24 cellular contexts compared by ENCODE assay signal in genomic region chr6:13391537-13391936, GRCh38.
A peak's percentile ranks its signal among the peaks of the same experiment; 100 is the strongest.
DNase-seq lines count a peak whose midpoint lies in the region; ATAC-seq and TF ChIP-seq lines count a peak whose summit lies in the region.
"Had no signal": no experiment of that assay in that cellular context is flagged by ENCODE, and none has a peak within 500 bp of the region (broad histone marks: within the 10 kb centered on the region; RNA-seq: fewer than 3 reads in every experiment).

No MANE protein-coding gene starts in this region.

- H3K4me3 Mint-ChIP-seq in natural killer cell (peak overlapping the region; percentile 28), T-helper 17 cell (no peak overlapping the region), immature natural killer cell (no peak overlapping the region)
- H3K4me3 Mint-ChIP-seq in natural killer cell treated with Interleukin-12 subunit alpha and Interleukin-12 subunit beta and Interleukin-15 and Interleukin-18, amount 100 ng/mL, for 72 hours = no peak overlapping the region
- H3K4me3 Mint-ChIP-seq: CD14-positive monocyte; CD4-positive, alpha-beta T cell; GM23338; H9 had no signal

- H3K27ac ChIP-seq in spleen (no peak overlapping the region), psoas muscle (no peak overlapping the region)
- H3K27ac ChIP-seq: BLaER1 treated with 17β-estradiol and CSF1 and Interleukin-3, amounts not matched to agents 10 nM and 100 nM had no signal

- H3K36me3 Mint-ChIP-seq in natural killer cell (no peaks in the 10 kb centered on the region), T-helper 17 cell (ENCODE audit: low read depth) (no peaks in the 10 kb centered on the region), immature natural killer cell (peaks cover 0 to 9% (median 0%) of the 10 kb centered on the region in 3 donors)
- H3K36me3 Mint-ChIP-seq in natural killer cell treated with Interleukin-12 subunit alpha and Interleukin-12 subunit beta and Interleukin-15 and Interleukin-18, amount 100 ng/mL, for 72 hours = no peaks in the 10 kb centered on the region

- intact Hi-C loops in natural killer cell (cut with micrococcal nuclease) (no loop called here), spleen (cut with DNase I; ENCODE audit: low total_unique reads) (no loop called here), psoas muscle (cut with DNase I) (no loop called here)

- H3K27me3 ChIP-seq in spleen (replicated peaks in 1 of 7) (no peaks in the 10 kb centered on the region), psoas muscle (ENCODE audit: insufficient read depth in 3 of 3, low read length in 2 of 3) (no peaks in the 10 kb centered on the region)
- H3K27me3 ChIP-seq: BE2C; BLaER1 treated with 17β-estradiol and CSF1 and Interleukin-3, amounts not matched to agents 10 nM and 100 nM had no signal

- no peak for ATAC-seq in natural killer cell
- ATAC-seq in natural killer cell treated with Interleukin-12 subunit alpha and Interleukin-12 subunit beta and Interleukin-15 and Interleukin-18, amount 100 ng/mL, for 72 hours = no peak
- ATAC-seq in T-helper 17 cell = no peak
- no peak for ATAC-seq in psoas muscle
- ATAC-seq: A549, GM12878, GM23338, HCT116 had no signal

- H3K9me3 ChIP-seq in T-helper 17 cell (ENCODE audit: control insufficient read depth, low read length, poor library complexity, severe bottlenecking) (no peaks in the 10 kb centered on the region), spleen (peaks cover 0 to 7% (median 0%) of the 10 kb centered on the region in 8 donors), psoas muscle (no peaks in the 10 kb centered on the region)
- H3K9me3 ChIP-seq: A549, BE2C had no signal

- 94 to 96% (median 95%) methylated on average over 5 of the region's 5 CpGs for WGBS in spleen, 5 donors
- WGBS in psoas muscle, 3 donors = 86 to 91% (median 87%) methylated on average over 5 of the region's 5 CpGs

- TF ChIP-seq POLR2A in spleen (IDR thresholded peaks at IDR 0.05) = no peak

- no peak for DNase-seq in natural killer cell
- no peak for DNase-seq in natural killer cell treated with Interleukin-12 subunit alpha and Interleukin-12 subunit beta and Interleukin-15 and Interleukin-18, amount 100 ng/mL, for 72 hours (ENCODE audit: low spot score)
- DNase-seq in T-helper 17 cell = no peak
- no peak for DNase-seq in immature natural killer cell
- DNase-seq in spleen = no peak
- no peak for DNase-seq in NCI-H510A treated with DMSO at 0.1 percent for 48 hours (lab: John Stamatoyannopoulos, UW)
- no peak for DNase-seq in psoas muscle
- DNase-seq: 8988T; ACHN; AML-193; BE2C; CD4-positive, alpha-beta T cell; CD8-positive, alpha-beta memory T cell; DMS 273 treated with DMSO at 0.1 percent for 48 hours; DMS79; EL; GDM1; H9 had no signal

- no peak overlapping the region for H3K4me3 ChIP-seq in spleen
- H3K4me3 ChIP-seq in psoas muscle = no peak overlapping the region
- H3K4me3 ChIP-seq: A549; BLaER1 treated with 17β-estradiol and CSF1 and Interleukin-3, amounts not matched to agents 10 nM and 100 nM; GM12878; GM23338 had no signal

- TF ChIP-seq CTCF in natural killer cell (IDR thresholded peaks at IDR 0.05) (no peak), spleen (IDR thresholded peaks at IDR 0.05 in 8 of 11, conservative IDR thresholded peaks at IDR 0.05 in 3 of 11) (no peak), psoas muscle (IDR thresholded peaks at IDR 0.05) (no peak)

- no peaks in the 10 kb centered on the region for H3K9me3 Mint-ChIP-seq in natural killer cell
- H3K9me3 Mint-ChIP-seq in natural killer cell treated with Interleukin-12 subunit alpha and Interleukin-12 subunit beta and Interleukin-15 and Interleukin-18, amount 100 ng/mL, for 72 hours = no peaks in the 10 kb centered on the region
- H3K9me3 Mint-ChIP-seq in immature natural killer cell = no peaks in the 10 kb centered on the region

- peaks cover 63 to 71% of the 10 kb centered on the region in 2 donors for H3K4me1 Mint-ChIP-seq in natural killer cell
- peaks cover 34 to 51% of the 10 kb centered on the region in 2 donors for H3K4me1 Mint-ChIP-seq in natural killer cell treated with Interleukin-12 subunit alpha and Interleukin-12 subunit beta and Interleukin-15 and Interleukin-18, amount 100 ng/mL, for 72 hours (ENCODE audit: low read depth in 2 of 2)
- H3K4me1 Mint-ChIP-seq in T-helper 17 cell = peaks cover 5% of the 10 kb centered on the region
- peaks cover 74 to 89% of the 10 kb centered on the region in 2 donors for H3K4me1 Mint-ChIP-seq in immature natural killer cell

- H3K27ac Mint-ChIP-seq in natural killer cell = peak overlapping the region; percentile 73 to 96
- H3K27ac Mint-ChIP-seq in natural killer cell treated with Interleukin-12 subunit alpha and Interleukin-12 subunit beta and Interleukin-15 and Interleukin-18, amount 100 ng/mL, for 72 hours = peak overlapping the region in 1 of 2 donors; percentile 22
- H3K27ac Mint-ChIP-seq in T-helper 17 cell = peak overlapping the region; percentile 2
- H3K27ac Mint-ChIP-seq in immature natural killer cell = peak overlapping the region; percentile 17 to 90 (median 54)
- H3K27ac Mint-ChIP-seq: CD4-positive, alpha-beta T cell; GM23338; H9 had no signal

- H3K4me1 ChIP-seq in spleen (peaks cover 12 to 50% (median 30%) of the 10 kb centered on the region in 6 donors), psoas muscle (peaks cover 20% of the 10 kb centered on the region)

- H3K36me3 ChIP-seq in spleen = no peaks in the 10 kb centered on the region
- H3K36me3 ChIP-seq in psoas muscle (ENCODE audit: insufficient read depth in 1 of 2, low read depth in 1 of 2) = no peaks in the 10 kb centered on the region
- H3K36me3 ChIP-seq: BE2C had no signal

- H3K27me3 Mint-ChIP-seq in natural killer cell (ENCODE audit: low read depth in 2 of 2) = no peaks in the 10 kb centered on the region
- H3K27me3 Mint-ChIP-seq in natural killer cell treated with Interleukin-12 subunit alpha and Interleukin-12 subunit beta and Interleukin-15 and Interleukin-18, amount 100 ng/mL, for 72 hours = no peaks in the 10 kb centered on the region
- H3K27me3 Mint-ChIP-seq in T-helper 17 cell = no peaks in the 10 kb centered on the region
- H3K27me3 Mint-ChIP-seq in immature natural killer cell (ENCODE audit: low read depth in 3 of 3) = peaks cover 0 to 6% (median 2%) of the 10 kb centered on the region in 3 donors
- H3K27me3 Mint-ChIP-seq: CD4-positive, alpha-beta T cell; CD8-positive, alpha-beta memory T cell had no signal
